Comparison of ENCODE assay signal across 16 cellular contexts in the genomic region with DNA sequence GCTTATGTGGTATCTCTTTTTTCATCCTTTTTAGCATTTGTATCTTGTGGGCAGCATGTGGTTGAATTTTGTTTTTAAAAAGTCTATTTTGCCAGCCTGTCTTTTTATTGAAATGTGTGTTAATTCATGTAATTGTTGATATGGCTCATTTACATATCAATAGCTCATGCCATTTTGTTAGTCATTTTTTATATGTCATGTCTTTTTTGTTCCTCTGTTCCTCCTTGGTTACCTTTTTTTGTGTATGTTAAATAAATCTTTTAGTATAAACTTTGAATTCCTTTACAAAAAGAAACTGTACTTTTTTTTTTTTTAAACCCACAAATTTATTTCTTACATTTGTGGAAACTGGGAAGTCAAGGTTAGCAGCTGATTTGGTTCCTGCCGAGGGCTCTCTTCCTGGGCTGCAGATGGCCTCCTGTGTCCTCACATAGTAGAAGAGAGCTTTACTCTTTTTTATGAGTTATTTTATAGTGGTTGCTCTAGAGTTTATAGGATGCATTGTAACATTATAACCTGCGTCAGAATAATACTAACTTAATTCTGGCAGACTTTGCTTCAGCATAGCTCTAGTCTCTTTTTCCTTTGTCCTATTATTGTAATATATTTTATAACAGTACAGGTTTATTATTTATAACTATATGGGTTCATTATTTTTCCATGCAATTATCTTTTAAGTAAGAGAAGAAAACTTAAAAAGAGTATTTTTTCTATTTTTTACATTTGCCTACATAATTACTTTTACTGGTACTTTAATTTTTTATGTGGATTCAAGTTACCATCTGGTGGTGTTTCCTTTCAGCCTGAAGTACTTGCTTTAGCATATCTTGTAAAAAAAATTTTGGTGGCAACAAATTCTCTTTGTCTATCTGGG.
"Had no signal": no experiment of that assay in that cellular context is flagged by ENCODE, and none has a peak within 500 bp of the region (broad histone marks: within the 10 kb centered on the region; RNA-seq: fewer than 3 reads in every experiment).

No MANE protein-coding gene starts in this region.

- DNase-seq: activated CD4-positive, alpha-beta T cell treated with anti-CD3 and anti-CD28 coated beads, Interleukin-2, amount 50 U/mL, for 1 hour; activated CD8-positive, alpha-beta memory T cell treated with anti-CD3 and anti-CD28 coated beads for 24 hours; activated naive CD4-positive, alpha-beta T cell treated with Interleukin-2 at 50 U/mL for 16 hours; hypothalamus; left ventricle myocardium superior; nucleus accumbens; psoas muscle; right lobe of liver; stimulated activated naive CD8-positive, alpha-beta T cell treated with anti-CD3 and anti-CD28 coated beads, Interleukin-15, amount 100 ng/mL, for 72 hours had no signal

- FAIRE-seq: astrocyte had no signal

- H3K4me1 Mint-ChIP-seq: nephron had no signal

- H3K4me3 Mint-ChIP-seq: activated T-helper 17 cell treated with anti-CD3 and anti-CD28 coated beads, Interleukin-2, amount 50 U/mL, for 72 hours; memory B cell; nephron; type B pancreatic cell had no signal

- H3K27me3 Mint-ChIP-seq: activated T-helper 17 cell treated with anti-CD3 and anti-CD28 coated beads, Interleukin-2, amount 50 U/mL, for 72 hours; memory B cell; stimulated activated naive CD8-positive, alpha-beta T cell treated with anti-CD3 and anti-CD28 coated beads, Interleukin-15, amount 100 ng/mL, for 72 hours; type B pancreatic cell had no signal

- ATAC-seq: activated CD4-positive, CD25-positive, alpha-beta regulatory T cell treated with anti-CD3 and anti-CD28 coated beads, Interleukin-2, amount 50 U/mL, for 24 hours; activated T-helper 17 cell treated with anti-CD3 and anti-CD28 coated beads, Interleukin-2, amount 50 U/mL, for 72 hours; esophagus mucosa; left ventricle myocardium superior; psoas muscle; right lobe of liver; stimulated activated naive CD8-positive, alpha-beta T cell treated with anti-CD3 and anti-CD28 coated beads, Interleukin-15, amount 100 ng/mL, for 72 hours had no signal

- H3K9me3 Mint-ChIP-seq: type B pancreatic cell had no signal

- H3K27ac Mint-ChIP-seq: memory B cell, nephron, type B pancreatic cell had no signal
